ENCODE assay signal across 8 cellular contexts in the genomic region with DNA sequence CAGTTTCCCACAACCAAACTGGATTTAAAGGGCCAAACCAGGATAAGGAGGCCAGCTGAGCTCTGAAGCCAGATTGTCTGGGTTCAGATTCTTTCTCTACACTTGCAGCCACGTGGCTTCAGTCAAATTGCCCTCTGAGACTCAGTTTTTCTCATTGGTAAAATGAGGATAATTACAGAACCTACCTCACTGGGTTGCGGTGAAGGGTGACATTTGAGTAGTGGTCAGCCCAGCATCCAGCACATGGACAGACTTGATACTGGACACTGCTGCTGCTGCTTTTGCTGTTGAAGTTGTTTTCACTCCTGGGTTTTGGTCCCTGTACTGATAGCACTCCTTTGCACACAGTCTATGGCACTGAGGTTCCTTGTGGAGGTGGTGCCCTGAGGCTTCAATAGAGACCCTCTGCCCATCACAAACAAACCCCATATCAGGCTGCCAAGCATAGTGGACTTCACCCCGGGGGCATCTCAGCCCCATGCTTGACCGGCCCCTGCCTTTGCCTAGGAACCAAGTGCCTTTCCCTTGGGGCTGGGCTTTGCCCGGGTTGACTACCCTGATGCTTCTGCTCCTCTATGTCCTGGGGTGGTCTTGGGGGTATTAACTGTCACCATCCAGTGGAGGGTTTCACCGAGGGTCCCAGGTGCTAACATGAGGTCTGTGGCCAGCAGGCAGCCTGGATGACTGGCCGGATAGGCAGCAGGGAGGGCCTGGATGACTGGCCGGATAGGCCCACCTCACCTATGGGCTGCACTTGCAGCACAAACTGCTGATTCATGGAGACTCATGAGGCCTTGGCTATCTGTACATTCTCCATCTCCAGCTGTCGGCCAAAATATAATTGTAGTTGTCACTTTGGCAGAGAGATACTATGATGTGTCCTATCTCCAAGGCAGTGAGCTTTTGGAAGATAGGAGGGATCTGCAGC. TPM values are rescaled to one million over a fixed set of nuclear protein-coding genes. Genes with fewer than 3 reads are reported as not detected.
A peak's percentile ranks its signal among the peaks of the same experiment; 100 is the strongest.
DNase-seq lines count a peak whose midpoint lies in the region; ATAC-seq, FAIRE-seq and TF ChIP-seq lines count a peak whose summit lies in the region.

No MANE protein-coding gene starts in this region.

- no peaks in the 10 kb centered on the region for H3K36me3 ChIP-seq in liver (ENCODE audit: control insufficient read depth in 4 of 4, insufficient read depth in 3 of 4, low read depth in 1 of 4, low read length in 3 of 4)

- H3K9me3 ChIP-seq in liver (ENCODE audit: control insufficient read depth in 4 of 4, low read length in 3 of 4): no peaks in the 10 kb centered on the region

- H3K4me3 ChIP-seq in liver (ENCODE audit: low read depth in 1 of 3, low read length in 3 of 3): no peak overlapping the region

- H3K27ac Mint-ChIP-seq in activated T-helper 2 cell treated with anti-CD3 and anti-CD28 coated beads, Interferon-gamma antibody, Interleukin-2, Interleukin-4, amounts not matched to agents 10 μg/mL and 5 μg/mL and 100 μg/mL, durations not matched to agents 14 hours and 24 hours and 36 hours: peak overlapping the region; percentile 68

- no peak overlapping the region for H3K9ac ChIP-seq in liver (ENCODE audit: low read depth in 1 of 2, low read length in 2 of 2)

- peaks cover 11 to 43% (median 33%) of the 10 kb centered on the region in 4 donors for H3K4me1 ChIP-seq in liver (ENCODE audit: control insufficient read depth in 4 of 4, insufficient read depth in 4 of 4, low read length in 3 of 4)

- intact Hi-C loops in activated T-helper 2 cell treated with anti-CD3 and anti-CD28 coated beads, Interferon-gamma antibody, Interleukin-2, Interleukin-4, amounts not matched to agents 10 μg/mL and 5 μg/mL and 100 μg/mL, durations not matched to agents 14 hours and 24 hours and 36 hours (cut with micrococcal nuclease): loop anchor here (2.0 kb wide), 2 partner anchors 27 to 67 kb away; partner anchors contain the start of genes CDKN2AIPNL and UBE2B

- no peaks in the 10 kb centered on the region for H3K27me3 ChIP-seq in liver (ENCODE audit: control insufficient read depth in 4 of 4, insufficient read depth in 4 of 4, low read length in 3 of 4)

- TF ChIP-seq CTCF in 22Rv1 (IDR thresholded peaks at IDR 0.05): no peak
- no peak for TF ChIP-seq CTCF in liver (IDR thresholded peaks at IDR 0.05; ENCODE audit: low read depth, low read length, missing input control)
- no peak for TF ChIP-seq CTCF in omental fat pad (IDR thresholded peaks at IDR 0.05)

- CTCF ChIA-PET in HEK293T (lab: Yijun Ruan, JAX): interaction anchor here (2.1 kb wide), 1 partner anchor 150 kb away, joined by 5 read pairs; no protein-coding TSS in a partner anchor

- POLR2A ChIA-PET in HEK293T (lab: Yijun Ruan, JAX): interaction anchor here (1.2 to 1.5 kb wide), 2 partner anchors 28 to 29 kb away, joined by 3 to 6 read pairs; no protein-coding TSS in a partner anchor

- no peaks in the 10 kb centered on the region for H3K36me3 Mint-ChIP-seq in activated T-helper 2 cell treated with anti-CD3 and anti-CD28 coated beads, Interferon-gamma antibody, Interleukin-2, Interleukin-4, amounts not matched to agents 10 μg/mL and 5 μg/mL and 100 μg/mL, durations not matched to agents 14 hours and 24 hours and 36 hours (ENCODE audit: low read depth)

- FAIRE-seq in H54 (lab: Jason Lieb, UNC): no peak

- no peak for DNase-seq in H54 (ENCODE audit: insufficient read length, low spot score)
- DNase-seq in activated T-helper 2 cell treated with anti-CD3 and anti-CD28 coated beads, Interferon-gamma antibody, Interleukin-2, Interleukin-4, amounts not matched to agents 10 μg/mL and 5 μg/mL and 100 μg/mL, durations not matched to agents 14 hours and 24 hours and 36 hours (ENCODE audit: low spot score): no peak
- no peak for DNase-seq in cortex of kidney (lab: John Stamatoyannopoulos, UW)
- DNase-seq in HEK293T (ENCODE audit: extremely low spot score): no peak
- no peak for DNase-seq in omental fat pad (ENCODE audit: low spot score)
- DNase-seq in ureter (ENCODE audit: low spot score): no peak

- H3K4me3 Mint-ChIP-seq in activated T-helper 2 cell treated with anti-CD3 and anti-CD28 coated beads, Interferon-gamma antibody, Interleukin-2, Interleukin-4, amounts not matched to agents 10 μg/mL and 5 μg/mL and 100 μg/mL, durations not matched to agents 14 hours and 24 hours and 36 hours (ENCODE audit: low read depth): no peak overlapping the region

- H3K27ac ChIP-seq in 22Rv1: peak overlapping the region; percentile 79
- peak overlapping the region; percentile 29 to 46 for H3K27ac ChIP-seq in liver (ENCODE audit: low read depth in 1 of 2, low read length in 2 of 2)

- TF ChIP-seq RAD21 in liver (IDR thresholded peaks at IDR 0.05): no peak

- WGBS in liver: 86% methylated on average over 9 of the region's 9 CpGs

- H3K9me3 Mint-ChIP-seq in activated T-helper 2 cell treated with anti-CD3 and anti-CD28 coated beads, Interferon-gamma antibody, Interleukin-2, Interleukin-4, amounts not matched to agents 10 μg/mL and 5 μg/mL and 100 μg/mL, durations not matched to agents 14 hours and 24 hours and 36 hours: no peaks in the 10 kb centered on the region

- H3K27me3 Mint-ChIP-seq in activated T-helper 2 cell treated with anti-CD3 and anti-CD28 coated beads, Interferon-gamma antibody, Interleukin-2, Interleukin-4, amounts not matched to agents 10 μg/mL and 5 μg/mL and 100 μg/mL, durations not matched to agents 14 hours and 24 hours and 36 hours (ENCODE audit: low read depth): no peaks in the 10 kb centered on the region

- TF ChIP-seq POLR2A in H54 (IDR thresholded peaks at IDR 0.05; ENCODE audit: low read depth, low read length): peak; percentile 19; the same call in 1 of the 2 replicates

- peaks cover 15% of the 10 kb centered on the region for H3K4me1 Mint-ChIP-seq in activated T-helper 2 cell treated with anti-CD3 and anti-CD28 coated beads, Interferon-gamma antibody, Interleukin-2, Interleukin-4, amounts not matched to agents 10 μg/mL and 5 μg/mL and 100 μg/mL, durations not matched to agents 14 hours and 24 hours and 36 hours (ENCODE audit: low read depth)

- no peak for ATAC-seq in omental fat pad (ENCODE audit: low FRiP score)

TF ChIP-seq in liver, 16 proteins besides CTCF, POLR2A, EP300 and RAD21 (continues in another document):
- TF ChIP-seq MAX (IDR thresholded peaks at IDR 0.05): peak; percentile 1

TF ChIP-seq in HEK293T, 16 proteins besides CTCF, POLR2A, EP300 and RAD21:
- TF ChIP-seq HDGF (IDR thresholded peaks at IDR 0.05; ENCODE audit: borderline replicate concordance): no peak
- no peak for TF ChIP-seq SP1 (IDR thresholded peaks at IDR 0.05)
- TF ChIP-seq ELF4 (IDR thresholded peaks at IDR 0.05): no peak
- no peak for TF ChIP-seq FOXA1 (IDR thresholded peaks at IDR 0.05)
- TF ChIP-seq, protein P1, sequence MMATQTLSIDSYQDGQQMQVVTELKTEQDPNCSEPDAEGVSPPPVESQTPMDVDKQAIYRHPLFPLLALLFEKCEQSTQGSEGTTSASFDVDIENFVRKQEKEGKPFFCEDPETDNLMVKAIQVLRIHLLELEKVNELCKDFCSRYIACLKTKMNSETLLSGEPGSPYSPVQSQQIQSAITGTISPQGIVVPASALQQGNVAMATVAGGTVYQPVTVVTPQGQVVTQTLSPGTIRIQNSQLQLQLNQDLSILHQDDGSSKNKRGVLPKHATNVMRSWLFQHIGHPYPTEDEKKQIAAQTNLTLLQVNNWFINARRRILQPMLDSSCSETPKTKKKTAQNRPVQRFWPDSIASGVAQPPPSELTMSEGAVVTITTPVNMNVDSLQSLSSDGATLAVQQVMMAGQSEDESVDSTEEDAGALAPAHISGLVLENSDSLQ (IDR thresholded peaks at IDR 0.05): no peak
- TF ChIP-seq FOXK2 (IDR thresholded peaks at IDR 0.05): no peak
- TF ChIP-seq TARDBP (IDR thresholded peaks at IDR 0.05): no peak
- TF ChIP-seq ARNT (IDR thresholded peaks at IDR 0.05): no peak
- no peak for TF ChIP-seq BHLHE40 (IDR thresholded peaks at IDR 0.05; ENCODE audit: borderline replicate concordance)
- no peak for TF ChIP-seq NFRKB (IDR thresholded peaks at IDR 0.05)
- TF ChIP-seq L3MBTL2 (conservative IDR thresholded peaks at IDR 0.05): no peak
- TF ChIP-seq FOXM1 (IDR thresholded peaks at IDR 0.05; ENCODE audit: borderline replicate concordance): no peak
- TF ChIP-seq LEF1 (IDR thresholded peaks at IDR 0.05; ENCODE audit: borderline replicate concordance): no peak
- no peak for TF ChIP-seq ZNF384 (IDR thresholded peaks at IDR 0.05)
- no peak for TF ChIP-seq CTBP1 (IDR thresholded peaks at IDR 0.05; ENCODE audit: borderline replicate concordance)
- no peak for TF ChIP-seq SUZ12 (IDR thresholded peaks at IDR 0.05)
TF ChIP-seq in HEK293T: peak in this region for 0.

RNA-seq across cellular contexts. Expression of gene CDKN2AIPNL, which starts 25.9 kb away (rescaled TPM):
- total RNA-seq in activated T-helper 2 cell treated with anti-CD3 and anti-CD28 coated beads, Interferon-gamma antibody, Interleukin-2, Interleukin-4, amounts not matched to agents 10 μg/mL and 5 μg/mL and 100 μg/mL, durations not matched to agents 14 hours and 24 hours and 36 hours: 34.5 and 37.8 TPM in 2 replicates
- total RNA-seq in liver (10 to 100 TPM in 1 of 2 donors, 1 to 10 TPM in 1; 7.8 to 10.8 TPM), omental fat pad (10 to 100 TPM; 10.2 to 20.4 (median 17.7) TPM), ureter (23.5 TPM)
- 10 to 100 TPM in 1 of 2 donors, 1 to 10 TPM in 1; 7.2 to 13.3 TPM for polyA plus RNA-seq in liver
